1 cellular context compared by ENCODE assay signal in genomic region chr15:56806147-56806536, GRCh38.
TF ChIP-seq lines count a peak whose summit lies in the region.

No MANE protein-coding gene starts in this region.

TF ChIP-seq in SK-N-SH, 30 proteins besides CTCF, POLR2A, EP300 and RAD21 (continued from another document):
- no peak for TF ChIP-seq USF2 (IDR thresholded peaks at IDR 0.05; ENCODE audit: borderline replicate concordance, low read depth, low read length)
- no peak for TF ChIP-seq PBX3 (IDR thresholded peaks at IDR 0.05)
- TF ChIP-seq EZH2phosphoT487 (IDR thresholded peaks at IDR 0.05; ENCODE audit: borderline replicate concordance, low read depth) = no peak
- TF ChIP-seq NRF1 (IDR thresholded peaks at IDR 0.05; ENCODE audit: low read depth, low read length) = no peak
- no peak for TF ChIP-seq FOXM1 (IDR thresholded peaks at IDR 0.05; ENCODE audit: low read depth)
- no peak for TF ChIP-seq JUND (IDR thresholded peaks at IDR 0.05)
- no peak for TF ChIP-seq YY1 (IDR thresholded peaks at IDR 0.05; ENCODE audit: low read depth)
- no peak for TF ChIP-seq SMC3 (IDR thresholded peaks at IDR 0.05; ENCODE audit: low read depth, low read length)
- no peak for TF ChIP-seq RFX5 (IDR thresholded peaks at IDR 0.05; ENCODE audit: low read length)
- no peak for TF ChIP-seq ELF1 (IDR thresholded peaks at IDR 0.05)
- TF ChIP-seq RXRA (IDR thresholded peaks at IDR 0.05; ENCODE audit: borderline replicate concordance, low read depth) = no peak
- no peak for TF ChIP-seq NFIC (IDR thresholded peaks at IDR 0.05; ENCODE audit: borderline replicate concordance)
TF ChIP-seq in SK-N-SH: peak in this region for 0.
